In the genomic region with DNA sequence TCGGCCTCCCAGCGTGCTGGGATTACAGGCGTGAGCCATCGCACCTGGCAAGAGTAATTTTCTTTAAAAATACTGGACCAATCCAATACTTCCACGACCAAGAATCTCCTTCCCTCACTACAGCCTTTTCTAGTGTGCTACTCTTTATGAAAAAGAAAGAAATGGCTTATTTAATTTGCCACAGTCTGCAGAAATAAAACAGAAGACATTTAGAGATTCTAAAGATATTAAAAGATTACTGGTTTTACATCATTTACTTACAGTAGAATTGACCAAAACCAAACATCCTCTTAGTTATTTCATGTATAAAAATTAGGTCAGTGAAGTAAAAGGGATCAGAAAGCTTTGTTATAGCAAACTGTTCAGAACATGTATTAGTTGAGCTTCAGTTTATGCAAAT, we compare ENCODE assay signal across 21 cellular contexts.
DNase-seq lines count a peak whose midpoint lies in the region; ATAC-seq and TF ChIP-seq lines count a peak whose summit lies in the region.
"Had no signal": no experiment of that assay in that cellular context is flagged by ENCODE, and none has a peak within 500 bp of the region (broad histone marks: within the 10 kb centered on the region; RNA-seq: fewer than 3 reads in every experiment).

No MANE protein-coding gene starts in this region.

- peak overlapping the region; percentile 73; the same call in 1 of the 2 replicates for H3K27ac Mint-ChIP-seq in GM23338
- no peak overlapping the region for H3K27ac Mint-ChIP-seq in neural progenitor cell
- H3K27ac Mint-ChIP-seq: B cell; CD4-positive, alpha-beta T cell; CD8-positive, alpha-beta T cell had no signal

- H3K36me3 ChIP-seq in GM23338 (ENCODE audit: insufficient read depth) (no peaks in the 10 kb centered on the region), neural progenitor cell (no peaks in the 10 kb centered on the region)
- H3K36me3 ChIP-seq: BLaER1 treated with 17β-estradiol and CSF1 and Interleukin-3, amounts not matched to agents 10 nM and 100 nM had no signal

- H3K36me3 Mint-ChIP-seq in GM23338 (ENCODE audit: low read depth) (no peaks in the 10 kb centered on the region), neural progenitor cell (no peaks in the 10 kb centered on the region)
- H3K36me3 Mint-ChIP-seq: CD8-positive, alpha-beta T cell had no signal

- no peak overlapping the region for H3K4me2 ChIP-seq in GM23338
- no peak overlapping the region for H3K4me2 ChIP-seq in neural progenitor cell
- H3K4me2 ChIP-seq: A549; BLaER1 treated with 17β-estradiol and CSF1 and Interleukin-3, amounts not matched to agents 10 nM and 100 nM had no signal

- H3K9me3 ChIP-seq in neural progenitor cell (ENCODE audit: low read depth), result no peaks in the 10 kb centered on the region
- H3K9me3 ChIP-seq: A549; BLaER1 treated with 17β-estradiol and CSF1 and Interleukin-3, amounts not matched to agents 10 nM and 100 nM; Caco-2 had no signal

- H3F3A ChIP-seq in GM23338 (replicated peaks; ENCODE audit: low read depth) (no peaks in the 10 kb centered on the region), neural progenitor cell (ENCODE audit: low read depth) (peaks cover 19% of the 10 kb centered on the region)

- H3K4me1 Mint-ChIP-seq in GM23338 (peaks cover 32% of the 10 kb centered on the region), neural progenitor cell (peaks cover 23% of the 10 kb centered on the region)

- H3K9me2 ChIP-seq in GM23338 (ENCODE audit: insufficient read depth), result no peaks in the 10 kb centered on the region

- H3K27me3 Mint-ChIP-seq in GM23338 (ENCODE audit: insufficient read depth, low read depth, poor library complexity), result no peaks in the 10 kb centered on the region
- no peaks in the 10 kb centered on the region for H3K27me3 Mint-ChIP-seq in neural progenitor cell (ENCODE audit: insufficient read depth, low read depth)
- H3K27me3 Mint-ChIP-seq: B cell; CD4-positive, alpha-beta T cell had no signal

- H3K4me3 ChIP-seq in GM23338 (no peak overlapping the region), neural progenitor cell (no peak overlapping the region)
- H3K4me3 ChIP-seq: A549; BLaER1 treated with 17β-estradiol and CSF1 and Interleukin-3, amounts not matched to agents 10 nM and 100 nM had no signal

- H3K27ac ChIP-seq in GM23338 (ENCODE audit: low read depth), result no peak overlapping the region
- H3K27ac ChIP-seq in neural progenitor cell, result peak overlapping the region; percentile 13
- H3K27ac ChIP-seq: 22Rv1; A549; BLaER1 treated with 17β-estradiol and CSF1 and Interleukin-3, amounts not matched to agents 10 nM and 100 nM; C4-2B had no signal

- no peak for DNase-seq in GM23338 (ENCODE audit: low spot score)
- DNase-seq in neural progenitor cell (ENCODE audit: low spot score), result no peak
- no peak for DNase-seq in DMS 273 treated with DMSO at 0.1 percent for 48 hours (lab: John Stamatoyannopoulos, UW)
- no peak for DNase-seq in NCI-H1694 treated with DMSO at 0.1 percent for 48 hours (lab: John Stamatoyannopoulos, UW)
- no peak for DNase-seq in EL
- DNase-seq: AML-193; Caco-2; Calu3; CD4-positive, alpha-beta T cell; CD8-positive, alpha-beta T cell; DMS153; DMS53; DMS79; DND-41; GF-D8 had no signal

- no peaks in the 10 kb centered on the region for H4K20me1 ChIP-seq in GM23338 (replicated peaks; ENCODE audit: insufficient read depth)
- no peaks in the 10 kb centered on the region for H4K20me1 ChIP-seq in neural progenitor cell (ENCODE audit: low read depth)
- H4K20me1 ChIP-seq: BLaER1 treated with 17β-estradiol and CSF1 and Interleukin-3, amounts not matched to agents 10 nM and 100 nM had no signal

- no peak overlapping the region for H3K4me3 Mint-ChIP-seq in GM23338
- no peak overlapping the region for H3K4me3 Mint-ChIP-seq in neural progenitor cell
- H3K4me3 Mint-ChIP-seq: B cell; CD4-positive, alpha-beta T cell; CD8-positive, alpha-beta T cell had no signal

- ATAC-seq in GM23338 (no peak), SK-N-SH treated with all-trans-retinoic acid at 6 μM for 48 hours (peak; percentile 61; the same call in 2 of the 3 replicates)
- ATAC-seq: A549; CD8-positive, alpha-beta T cell had no signal

- peaks cover 25% of the 10 kb centered on the region for H3K4me1 ChIP-seq in GM23338 (ENCODE audit: insufficient read depth)
- peaks cover 30% of the 10 kb centered on the region for H3K4me1 ChIP-seq in neural progenitor cell
- H3K4me1 ChIP-seq: A549, Caco-2 had no signal

- TF ChIP-seq CTCF in GM23338 (conservative IDR thresholded peaks at IDR 0.05; ENCODE audit: low read depth in 2 of 2) (no peak), neural progenitor cell (IDR thresholded peaks at IDR 0.05) (no peak)

- H3K79me2 ChIP-seq in GM23338 (replicated peaks; ENCODE audit: insufficient read depth) (no peaks in the 10 kb centered on the region), neural progenitor cell (ENCODE audit: low read depth) (no peaks in the 10 kb centered on the region)

- H3K9me3 Mint-ChIP-seq in GM23338 (no peaks in the 10 kb centered on the region), neural progenitor cell (no peaks in the 10 kb centered on the region)

- H3K27me3 ChIP-seq in GM23338 (ENCODE audit: insufficient read depth) (no peaks in the 10 kb centered on the region), neural progenitor cell (no peaks in the 10 kb centered on the region)
- H3K27me3 ChIP-seq: BLaER1 treated with 17β-estradiol and CSF1 and Interleukin-3, amounts not matched to agents 10 nM and 100 nM had no signal

- H2AFZ ChIP-seq in GM23338 (no peak overlapping the region), neural progenitor cell (replicated peaks) (no peak overlapping the region)

- no peak overlapping the region for H3K9ac ChIP-seq in neural progenitor cell
- H3K9ac ChIP-seq: BLaER1 treated with 17β-estradiol and CSF1 and Interleukin-3, amounts not matched to agents 10 nM and 100 nM had no signal

TF ChIP-seq in GM23338, 12 proteins besides CTCF, POLR2A, EP300 and RAD21 (continues in another document):
- TF ChIP-seq NANOG (IDR thresholded peaks at IDR 0.05; ENCODE audit: borderline replicate concordance), result no peak
- no peak for TF ChIP-seq JUNB (IDR thresholded peaks at IDR 0.05; ENCODE audit: unreplicated experiment)

TF ChIP-seq in SK-N-SH treated with all-trans-retinoic acid at 6 μM for 48 hours, 23 proteins besides CTCF, POLR2A, EP300 and RAD21:
- peak; percentile 64 for TF ChIP-seq ISL1 (CRISPR knock-in tag; IDR thresholded peaks at IDR 0.05)
- TF ChIP-seq TCF4 (CRISPR knock-in tag; IDR thresholded peaks at IDR 0.05; ENCODE audit: borderline replicate concordance), result peak; percentile 54; the same call in 1 of the 2 replicates
- no peak for TF ChIP-seq CREB5 (CRISPR knock-in tag; IDR thresholded peaks at IDR 0.05; ENCODE audit: low read depth)
